1 cellular context compared by ENCODE assay signal in genomic region chr4:144137137-144137879, GRCh38. TPM values are rescaled to one million over a fixed set of nuclear protein-coding genes. Genes with fewer than 3 reads are reported as not detected.
"Had no signal": no experiment of that assay in that cellular context is flagged by ENCODE, and none has a peak within 500 bp of the region (broad histone marks: within the 10 kb centered on the region; RNA-seq: fewer than 3 reads in every experiment).

No MANE protein-coding gene starts in this region.

RNA-seq across cellular contexts. Expression of gene GYPA, which starts 3.2 kb away (rescaled TPM):
- polyA plus RNA-seq: IgD-negative memory B cell had no signal
